11 cellular contexts compared by ENCODE assay signal in the genomic region with DNA sequence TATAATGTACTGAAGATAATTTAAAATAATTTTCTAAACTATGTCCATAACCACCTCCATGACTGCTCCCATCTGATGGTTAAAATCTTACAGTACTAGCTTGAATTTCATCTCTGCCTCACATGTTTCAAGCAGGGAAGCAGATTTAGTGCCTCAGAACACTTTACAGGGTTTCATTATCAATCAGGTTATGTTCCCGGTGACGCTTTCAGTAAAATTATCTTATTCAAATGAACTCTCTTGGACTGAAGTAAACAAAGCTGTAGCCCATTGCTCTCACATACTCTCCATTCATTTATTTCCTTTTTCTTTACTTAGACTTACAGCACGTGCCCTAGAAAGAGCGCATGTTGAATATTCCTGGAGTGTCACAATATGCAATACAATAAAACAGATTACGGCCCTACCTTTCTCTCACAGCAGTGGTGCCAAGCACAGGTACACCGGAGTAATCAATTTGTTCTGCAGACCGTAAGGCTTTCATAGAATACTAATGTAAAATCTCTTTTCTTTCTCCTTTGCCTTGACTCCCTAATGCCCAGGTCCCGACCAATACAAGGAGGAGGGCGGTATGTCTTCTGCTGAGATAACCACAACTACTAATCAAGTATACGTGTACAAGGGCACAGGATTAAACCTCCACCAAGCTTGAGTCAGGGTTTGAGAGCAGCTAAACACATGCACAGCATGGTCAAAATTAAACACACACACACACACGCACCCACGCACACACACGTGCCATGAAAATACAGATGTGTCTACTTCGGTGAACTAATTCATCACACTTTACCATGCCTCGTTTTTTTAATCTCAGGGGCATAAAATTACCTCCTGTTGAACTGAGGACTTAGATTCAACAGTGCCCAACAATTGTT.
DNase-seq lines count a peak whose midpoint lies in the region; ATAC-seq, FAIRE-seq and TF ChIP-seq lines count a peak whose summit lies in the region.
"Had no signal": no experiment of that assay in that cellular context is flagged by ENCODE, and none has a peak within 500 bp of the region (broad histone marks: within the 10 kb centered on the region; RNA-seq: fewer than 3 reads in every experiment).

No MANE protein-coding gene starts in this region.

- H3K27me3 Mint-ChIP-seq in activated naive CD8-positive, alpha-beta T cell treated with anti-CD3 and anti-CD28 coated beads for 36 hours, result no peaks in the 10 kb centered on the region

- H3K36me3 Mint-ChIP-seq in activated naive CD8-positive, alpha-beta T cell treated with anti-CD3 and anti-CD28 coated beads for 36 hours, result peaks cover 28% of the 10 kb centered on the region

- ATAC-seq in GM21367 (IDR thresholded peaks at IDR 0.05; ENCODE audit: unreplicated experiment), result peak; percentile 91
- peak; percentile 85 for ATAC-seq in HG03196 (IDR thresholded peaks at IDR 0.05; ENCODE audit: unreplicated experiment)

- no peak overlapping the region for H3K27ac Mint-ChIP-seq in activated naive CD8-positive, alpha-beta T cell treated with anti-CD3 and anti-CD28 coated beads for 36 hours

- peaks cover 52% of the 10 kb centered on the region for H3K4me1 Mint-ChIP-seq in activated naive CD8-positive, alpha-beta T cell treated with anti-CD3 and anti-CD28 coated beads for 36 hours

- no peak overlapping the region for H3K4me3 Mint-ChIP-seq in activated naive CD8-positive, alpha-beta T cell treated with anti-CD3 and anti-CD28 coated beads for 36 hours
- H3K4me3 Mint-ChIP-seq: CD14-positive monocyte had no signal

- DNase-seq in D721Med (ENCODE audit: insufficient read length, low spot score) (no peak), cerebellar cortex (ENCODE audit: low spot score) (peak; percentile 54), AG08396 (ENCODE audit: low spot score) (no peak), frontal cortex (ENCODE audit: low spot score in 2 of 2) (no peak), cerebellum (ENCODE audit: low spot score) (no peak)
- DNase-seq in activated naive CD8-positive, alpha-beta T cell treated with anti-CD3 and anti-CD28 coated beads for 36 hours, result no peak
- DNase-seq: activated CD4-positive, alpha-beta T cell treated with anti-CD3 and anti-CD28 coated beads for 1 hour; NCI-H524 treated with DMSO at 0.1 percent for 48 hours had no signal

- no peak for TF ChIP-seq CTCF in D721Med (IDR thresholded peaks at IDR 0.05; ENCODE audit: insufficient read depth, missing control alignments)

- FAIRE-seq in D721Med (lab: Jason Lieb, UNC) (peak; percentile 70), frontal cortex (lab: Jason Lieb, UNC) (no peak)

- H3K9me3 Mint-ChIP-seq in activated naive CD8-positive, alpha-beta T cell treated with anti-CD3 and anti-CD28 coated beads for 36 hours, result no peaks in the 10 kb centered on the region
- H3K9me3 Mint-ChIP-seq: CD14-positive monocyte had no signal
